13 cellular contexts compared by ENCODE assay signal in genomic region chr7:21364838-21365267, GRCh38.
DNase-seq lines count a peak whose midpoint lies in the region; ATAC-seq and TF ChIP-seq lines count a peak whose summit lies in the region.
"Had no signal": no experiment of that assay in that cellular context is flagged by ENCODE, and none has a peak within 500 bp of the region (broad histone marks: within the 10 kb centered on the region; RNA-seq: fewer than 3 reads in every experiment).

No MANE protein-coding gene starts in this region.

- no peak overlapping the region for H3K4me3 ChIP-seq in epithelial cell of esophagus (ENCODE audit: low read length)

- H3K9me3 Mint-ChIP-seq in activated T-cell treated with anti-CD3 and anti-CD28 coated beads, Interleukin-2, amount 50 U/mL, for 24 hours: peaks cover 3% of the 10 kb centered on the region

- peak overlapping the region; percentile 6 for H3K4me3 Mint-ChIP-seq in activated T-cell treated with anti-CD3 and anti-CD28 coated beads, Interleukin-2, amount 50 U/mL, for 24 hours
- H3K4me3 Mint-ChIP-seq: brain had no signal

- no peak for TF ChIP-seq CTCF in epithelial cell of esophagus (IDR thresholded peaks at IDR 0.05; ENCODE audit: insufficient read depth, low read depth, low read length, missing control alignments)

- H3K27ac Mint-ChIP-seq in activated T-cell treated with anti-CD3 and anti-CD28 coated beads, Interleukin-2, amount 50 U/mL, for 24 hours: peak overlapping the region; percentile 79
- H3K27ac Mint-ChIP-seq: brain had no signal

- no peaks in the 10 kb centered on the region for H3K36me3 Mint-ChIP-seq in activated T-cell treated with anti-CD3 and anti-CD28 coated beads, Interleukin-2, amount 50 U/mL, for 24 hours (ENCODE audit: low read depth)
- H3K36me3 Mint-ChIP-seq: brain had no signal

- H3K4me1 Mint-ChIP-seq in activated T-cell treated with anti-CD3 and anti-CD28 coated beads, Interleukin-2, amount 50 U/mL, for 24 hours (ENCODE audit: low read depth): peaks cover 47% of the 10 kb centered on the region

- H3K27me3 Mint-ChIP-seq in activated T-cell treated with anti-CD3 and anti-CD28 coated beads, Interleukin-2, amount 50 U/mL, for 24 hours: no peaks in the 10 kb centered on the region

- ATAC-seq in GM21619 (IDR thresholded peaks at IDR 0.05; ENCODE audit: unreplicated experiment): peak; percentile 74
- peak; percentile 87 for ATAC-seq in HG03378 (IDR thresholded peaks at IDR 0.05; ENCODE audit: unreplicated experiment)
- no peak for ATAC-seq in Right ventricle myocardium superior (ENCODE audit: poor library complexity)
- ATAC-seq: left cardiac atrium had no signal

- DNase-seq in activated T-cell treated with anti-CD3 and anti-CD28 coated beads, Interleukin-2, amount 50 U/mL, for 24 hours: no peak
- DNase-seq in activated T-cell treated with anti-CD3 and anti-CD28 coated beads for 4 hours: no peak
- DNase-seq in epithelial cell of esophagus (ENCODE audit: low read depth): peak; percentile 70
- no peak for DNase-seq in stimulated activated CD4-positive, alpha-beta T cell treated with anti-CD3 and anti-CD28 coated beads, Interleukin-4, amount 100 ng/mL, for 24 hours
- DNase-seq in Right ventricle myocardium superior: no peak
- no peak for DNase-seq in stimulated activated CD4-positive, alpha-beta T cell treated with anti-CD3 and anti-CD28 coated beads, Interleukin-15, amount 100 ng/mL, for 24 hours
- DNase-seq: activated CD4-positive, alpha-beta T cell treated with anti-CD3 and anti-CD28 coated beads, Interleukin-2, amount 50 U/mL, for 1 hour; left cardiac atrium; NCI-H187; posterior cingulate gyrus had no signal

- intact Hi-C loops in Right ventricle myocardium superior (cut with DNase I): no loop called here
